In genomic region chr1:90761156-90761555, GRCh38 we compare ENCODE assay signal across 18 cellular contexts. TPM values are rescaled to one million over a fixed set of nuclear protein-coding genes. Genes with fewer than 3 reads are reported as not detected.
DNase-seq lines count a peak whose midpoint lies in the region; ATAC-seq and TF ChIP-seq lines count a peak whose summit lies in the region.
"Had no signal": no experiment of that assay in that cellular context is flagged by ENCODE, and none has a peak within 500 bp of the region (broad histone marks: within the 10 kb centered on the region; RNA-seq: fewer than 3 reads in every experiment).

No MANE protein-coding gene starts in this region.

- no peak overlapping the region for H2AFZ ChIP-seq in SK-N-SH (ENCODE audit: low read depth)

- H3K27ac ChIP-seq in SK-N-SH (ENCODE audit: low read depth in 2 of 2, low read length in 1 of 2) (no peak overlapping the region), WERI-Rb-1 (no peak overlapping the region), mesendoderm (ENCODE audit: low read depth, low read length) (no peak overlapping the region)
- H3K27ac ChIP-seq: 22Rv1 had no signal

- no peak overlapping the region for H3K4ac ChIP-seq in mesendoderm (ENCODE audit: low read depth, low read length)

- no peak overlapping the region for H2BK5ac ChIP-seq in mesendoderm (ENCODE audit: low read length)

- H3K4me2 ChIP-seq in SK-N-SH = no peak overlapping the region
- H3K4me2 ChIP-seq in mesendoderm (ENCODE audit: low read length) = no peak overlapping the region

- no peaks in the 10 kb centered on the region for H3K79me2 ChIP-seq in SK-N-SH (ENCODE audit: insufficient read depth)
- no peaks in the 10 kb centered on the region for H3K79me2 ChIP-seq in mesendoderm (ENCODE audit: control insufficient read depth, insufficient read depth, low read length)

- H4K20me1 ChIP-seq in SK-N-SH (ENCODE audit: insufficient read depth) = no peaks in the 10 kb centered on the region

- H3K9ac ChIP-seq in SK-N-SH (no peak overlapping the region), mesendoderm (ENCODE audit: low read length) (no peak overlapping the region)

- 37% methylated on average over 6 of the region's 7 CpGs for WGBS in SK-N-SH (ENCODE audit: low lambda C conversion rate)
- WGBS in mesendoderm (ENCODE audit: extremely low coverage, insufficient coverage, low lambda C conversion rate) = no CpG with 5 or more reads among the region's 7 CpGs

- no peak overlapping the region for H2AK5ac ChIP-seq in mesendoderm (ENCODE audit: low read length)

- H3K36me3 ChIP-seq in SK-N-SH (replicated peaks in 1 of 2; ENCODE audit: control insufficient read depth in 1 of 2, insufficient read depth in 2 of 2, low read length in 1 of 2) (no peaks in the 10 kb centered on the region), WERI-Rb-1 (no peaks in the 10 kb centered on the region), mesendoderm (ENCODE audit: control insufficient read depth, insufficient read depth, low read length) (no peaks in the 10 kb centered on the region)

- POLR2A ChIA-PET in SK-N-SH (lab: Yijun Ruan, JAX) = no interaction called here

- no peak overlapping the region for H4K8ac ChIP-seq in mesendoderm (ENCODE audit: low read depth, low read length)

- H3K56ac ChIP-seq in mesendoderm (ENCODE audit: low read length) = peak overlapping the region; percentile 46

- no peak overlapping the region for H3K23ac ChIP-seq in mesendoderm (ENCODE audit: low read length)

- DNase-seq in SK-N-SH (no peak), WERI-Rb-1 (no peak), mesendoderm (no peak), NCI-H2227 treated with DMSO at 0.1 percent for 48 hours (lab: John Stamatoyannopoulos, UW) (no peak), activated T-cell treated with anti-CD3 and anti-CD28 coated beads for 4 hours (no peak), NCI-H526 treated with DMSO at 0.1 percent for 48 hours (lab: John Stamatoyannopoulos, UW) (no peak), OCI-M2 (lab: John Stamatoyannopoulos, UW; ENCODE audit: unreplicated experiment) (no peak)
- DNase-seq: CD8-positive, alpha-beta T cell; DMS153; DMS79 treated with DMSO at 0.1 percent for 48 hours; EL; GF-D8; H7 had no signal

- H3F3A ChIP-seq in SK-N-SH (replicated peaks; ENCODE audit: insufficient read depth) = no peaks in the 10 kb centered on the region

- H2BK120ac ChIP-seq in mesendoderm (ENCODE audit: low read depth, low read length) = no peak overlapping the region

- peak; percentile 43; the same call in 1 of the 3 replicates for ATAC-seq in SK-N-SH treated with all-trans-retinoic acid at 6 μM for 48 hours
- ATAC-seq: CD8-positive, alpha-beta T cell had no signal

- H3K79me1 ChIP-seq in mesendoderm (ENCODE audit: low read length) = no peaks in the 10 kb centered on the region

- no peaks in the 10 kb centered on the region; the same call in 1 of the 2 replicates for H3K27me3 ChIP-seq in SK-N-SH (ENCODE audit: insufficient read depth)
- no peaks in the 10 kb centered on the region for H3K27me3 ChIP-seq in WERI-Rb-1 (ENCODE audit: insufficient read depth, low read depth, severe bottlenecking)
- peaks cover 2% of the 10 kb centered on the region for H3K27me3 ChIP-seq in mesendoderm (ENCODE audit: insufficient read depth, low read length, poor library complexity)

- H3K4me3 ChIP-seq in SK-N-SH (ENCODE audit: low read depth in 2 of 2, low read length in 1 of 2) (no peak overlapping the region), WERI-Rb-1 (ENCODE audit: low read depth, low read length) (no peak overlapping the region), mesendoderm (ENCODE audit: low read length) (no peak overlapping the region)

- CTCF ChIA-PET in SK-N-SH (lab: Yijun Ruan, JAX) = no interaction called here

- H3K9me2 ChIP-seq in SK-N-SH = no peaks in the 10 kb centered on the region

- TF ChIP-seq RAD21 in SK-N-SH (IDR thresholded peaks at IDR 0.05; ENCODE audit: low read length) = no peak

- TF ChIP-seq EP300 in SK-N-SH (IDR thresholded peaks at IDR 0.05; ENCODE audit: borderline replicate concordance in 1 of 2, low read depth in 1 of 2, low read length in 1 of 2) = no peak

- H3K9me3 ChIP-seq in SK-N-SH = no peaks in the 10 kb centered on the region
- H3K9me3 ChIP-seq in WERI-Rb-1 (ENCODE audit: severe bottlenecking) = no peaks in the 10 kb centered on the region

- H2BK15ac ChIP-seq in mesendoderm (replicated peaks; ENCODE audit: low read depth) = no peak overlapping the region

- H4K5ac ChIP-seq in mesendoderm (ENCODE audit: low read length) = no peak overlapping the region

- TF ChIP-seq CTCF in SK-N-SH (IDR thresholded peaks at IDR 0.05) (no peak), WERI-Rb-1 (IDR thresholded peaks at IDR 0.05; ENCODE audit: low read depth, low read length) (0 out of 2 replicates have a peak, but pooled peaks have one; percentile 6)

- H3K4me1 ChIP-seq in SK-N-SH (ENCODE audit: control insufficient read depth in 1 of 2, insufficient read depth in 2 of 2, low read depth in 1 of 2, low read length in 1 of 2) (no peaks in the 10 kb centered on the region), mesendoderm (ENCODE audit: control insufficient read depth, low read depth, low read length) (peaks cover 4% of the 10 kb centered on the region)

- H3K18ac ChIP-seq in mesendoderm (ENCODE audit: low read length) = no peak overlapping the region

TF ChIP-seq in SK-N-SH treated with all-trans-retinoic acid at 6 μM for 48 hours, 23 proteins besides CTCF, POLR2A, EP300 and RAD21 (continues in another document):
- TF ChIP-seq CREB5 (CRISPR knock-in tag; IDR thresholded peaks at IDR 0.05; ENCODE audit: low read depth) = no peak
- no peak for TF ChIP-seq ESRRG (CRISPR knock-in tag; IDR thresholded peaks at IDR 0.05)
- no peak for TF ChIP-seq POU6F1 (CRISPR knock-in tag; IDR thresholded peaks at IDR 0.05; ENCODE audit: borderline replicate concordance, low read depth)

TF ChIP-seq in SK-N-SH, 30 proteins besides CTCF, POLR2A, EP300 and RAD21 (continues in another document):
- TF ChIP-seq RFX5 (IDR thresholded peaks at IDR 0.05; ENCODE audit: low read length) = no peak
- no peak for TF ChIP-seq IRF3 (IDR thresholded peaks at IDR 0.05; ENCODE audit: low read depth, low read length)
- no peak for TF ChIP-seq RXRA (IDR thresholded peaks at IDR 0.05; ENCODE audit: borderline replicate concordance, low read depth)
- TF ChIP-seq NRF1 (IDR thresholded peaks at IDR 0.05; ENCODE audit: low read depth, low read length) = no peak
- TF ChIP-seq REST (IDR thresholded peaks at IDR 0.05; ENCODE audit: low read depth, low read length) = no peak
- no peak for TF ChIP-seq NFIC (IDR thresholded peaks at IDR 0.05; ENCODE audit: borderline replicate concordance)
- no peak for TF ChIP-seq GATA2 (CRISPR knock-in tag; IDR thresholded peaks at IDR 0.05)
- no peak for TF ChIP-seq FOSL2 (IDR thresholded peaks at IDR 0.05; ENCODE audit: borderline replicate concordance, low read depth)
- TF ChIP-seq FOXJ3 (CRISPR knock-in tag; IDR thresholded peaks at IDR 0.05) = no peak
- TF ChIP-seq MXI1 (IDR thresholded peaks at IDR 0.05; ENCODE audit: low read depth, low read length) = no peak
- no peak for TF ChIP-seq SIN3A (IDR thresholded peaks at IDR 0.05; ENCODE audit: borderline replicate concordance, low read depth, low read length)
- TF ChIP-seq POLR2AphosphoS5 (IDR thresholded peaks at IDR 0.05; ENCODE audit: low read depth, low read length) = no peak
- no peak for TF ChIP-seq ELF1 (IDR thresholded peaks at IDR 0.05)
- no peak for TF ChIP-seq USF2 (IDR thresholded peaks at IDR 0.05; ENCODE audit: borderline replicate concordance, low read depth, low read length)

RNA-seq across cellular contexts. Expression of gene BARHL2, which starts 44.1 kb away (rescaled TPM):
- polyA plus RNA-seq in SK-N-SH (2012; rRNA removed) = not detected in 2 replicates
- polyA plus RNA-seq in SK-N-SH (2012; cell fraction: cytosol; rRNA removed) = not detected in 2 replicates
- not detected in 2 replicates for polyA plus RNA-seq in SK-N-SH (2012; cell fraction: nucleus; rRNA removed)
- 0.01 TPM for polyA plus RNA-seq in mesendoderm (2013, experiment 1 of 2)
- polyA plus RNA-seq in mesendoderm (2013, experiment 2 of 2) = 0.06 TPM
- polyA plus RNA-seq: BJ, CD14-positive monocyte, IgD-negative memory B cell had no signal
